ENCODE assay signal across 8 cellular contexts in genomic region chr9:39611449-39612215, GRCh38.
DNase-seq lines count a peak whose midpoint lies in the region; ATAC-seq and TF ChIP-seq lines count a peak whose summit lies in the region.
"Not testable (repeated sequence)": the region's sequence is repeated elsewhere in the genome, so short reads cannot be mapped to it uniquely, and the experiment has no call there.

No MANE protein-coding gene starts in this region.

- not testable (repeated sequence) for H4K20me1 ChIP-seq in IMR-90 (ENCODE audit: insufficient read depth, low read length)

- in situ Hi-C loops in IMR-90 (cut with MboI; ENCODE audit: low sequenced_read_pairs) = not testable (repeated sequence)

- H3K9me1 ChIP-seq in IMR-90 (ENCODE audit: insufficient read depth, low read length) = not testable (repeated sequence)

- H4K8ac ChIP-seq in IMR-90 (ENCODE audit: low read depth in 2 of 2, low read length in 2 of 2) = not testable (repeated sequence)

- not testable (repeated sequence) for H3K56ac ChIP-seq in IMR-90 (ENCODE audit: extremely low read depth, insufficient read depth, low read length)

- not testable (repeated sequence) for H2BK5ac ChIP-seq in IMR-90 (ENCODE audit: low read depth, low read length, poor library complexity, severe bottlenecking)

- dilution Hi-C loops in IMR-90 (cut with HindIII; ENCODE audit: low sequenced_read_pairs, unreplicated experiment) = not testable (repeated sequence)

- H3K27ac ChIP-seq in IMR-90 (ENCODE audit: insufficient read depth, low read length) = not testable (repeated sequence)

- not testable (repeated sequence) for H2AK5ac ChIP-seq in IMR-90 (ENCODE audit: low read depth, low read length)

- H3K23ac ChIP-seq in IMR-90 (ENCODE audit: low read depth, low read length) = not testable (repeated sequence)

- not testable (repeated sequence) for H4K91ac ChIP-seq in IMR-90 (ENCODE audit: insufficient read depth, low read depth, low read length)

- H3K4ac ChIP-seq in IMR-90 (ENCODE audit: low read depth, low read length) = not testable (repeated sequence)

- H3K9me3 ChIP-seq in IMR-90 (ENCODE audit: control insufficient read depth, insufficient read depth, low read length) = not testable (repeated sequence)

- not testable (repeated sequence) for TF ChIP-seq CTCF in IMR-90 (conservative IDR thresholded peaks at IDR 0.05; ENCODE audit: low read depth, low read length)

- not testable (repeated sequence) for H3K36me3 ChIP-seq in IMR-90 (ENCODE audit: control insufficient read depth, insufficient read depth, low read length)

- not testable (repeated sequence) for TF ChIP-seq RAD21 in IMR-90 (IDR thresholded peaks at IDR 0.05; ENCODE audit: low read length)

- not testable (repeated sequence) for H3K4me3 ChIP-seq in IMR-90 (ENCODE audit: insufficient read depth, low read depth, low read length)

- H2BK120ac ChIP-seq in IMR-90 (ENCODE audit: low read depth, low read length) = not testable (repeated sequence)

- not testable (repeated sequence) for H3K27ac Mint-ChIP-seq in memory B cell

- no CpG with 5 or more reads among the region's 4 CpGs for WGBS in IMR-90 (ENCODE audit: extremely low coverage in 2 of 2, insufficient read length in 1 of 2), 2 experiments

- not testable (repeated sequence) for H4K5ac ChIP-seq in IMR-90 (ENCODE audit: low read depth, low read length)

- not testable (repeated sequence) for H3K9ac ChIP-seq in IMR-90 (ENCODE audit: low read depth, low read length)

- not testable (repeated sequence) for H3K9me3 Mint-ChIP-seq in memory B cell

- H2AK9ac ChIP-seq in IMR-90 (replicated peaks; ENCODE audit: low read depth, low read length, poor library complexity) = not testable (repeated sequence)

- ATAC-seq in GM18508 (IDR thresholded peaks at IDR 0.05; ENCODE audit: insufficient read depth, unreplicated experiment) = peak; percentile 95
- ATAC-seq in GM19043 (IDR thresholded peaks at IDR 0.05; ENCODE audit: low read depth, unreplicated experiment) = peak; percentile 95
- ATAC-seq in GM21390 (IDR thresholded peaks at IDR 0.05; ENCODE audit: unreplicated experiment) = peak; percentile 99
- peak; percentile 95 for ATAC-seq in HG02610 (IDR thresholded peaks at IDR 0.05; ENCODE audit: unreplicated experiment)
- peak; percentile 95 for ATAC-seq in HG02981 (IDR thresholded peaks at IDR 0.05; ENCODE audit: unreplicated experiment)
- peak; percentile 90 for ATAC-seq in HG03280 (IDR thresholded peaks at IDR 0.05; ENCODE audit: unreplicated experiment)
- ATAC-seq in IMR-90 (ENCODE audit: low read depth) = peak; percentile 29; the same call in 1 of the 2 replicates
- peak; percentile 62 for ATAC-seq in memory B cell (ENCODE audit: low read depth)

- H3K4me3 Mint-ChIP-seq in memory B cell = not testable (repeated sequence)

- H3K36me3 Mint-ChIP-seq in memory B cell = not testable (repeated sequence)

- H2BK20ac ChIP-seq in IMR-90 (ENCODE audit: low read depth, low read length) = not testable (repeated sequence)

- intact Hi-C loops in IMR-90 (cut with micrococcal nuclease) = not testable (repeated sequence)

- H3K4me1 Mint-ChIP-seq in memory B cell = not testable (repeated sequence)

- not testable (repeated sequence) for H2AFZ ChIP-seq in IMR-90 (replicated peaks; ENCODE audit: low read length, poor library complexity)

- not testable (repeated sequence) for H3K18ac ChIP-seq in IMR-90 (ENCODE audit: low read depth, low read length)

- not testable (repeated sequence) for H3K4me2 ChIP-seq in IMR-90 (ENCODE audit: low read depth, low read length)

- H3K27me3 ChIP-seq in IMR-90 (ENCODE audit: control insufficient read depth, insufficient read depth, low read length) = not testable (repeated sequence)

- TF ChIP-seq POLR2A in IMR-90 (IDR thresholded peaks at IDR 0.05; ENCODE audit: low read depth, low read length) = not testable (repeated sequence)

- not testable (repeated sequence) for H3K27me3 Mint-ChIP-seq in memory B cell

- not testable (repeated sequence) for H3K14ac ChIP-seq in IMR-90 (replicated peaks; ENCODE audit: low read depth, low read length)

- H3K4me1 ChIP-seq in IMR-90 (ENCODE audit: control insufficient read depth, insufficient read depth, low read length) = not testable (repeated sequence)

- H2BK15ac ChIP-seq in IMR-90 (ENCODE audit: low read depth, low read length) = not testable (repeated sequence)

- BruUV-seq in IMR-90 (replicated peaks; lab: Mats Ljungman, UMichigan) = not testable (repeated sequence)

- not testable (repeated sequence) for H3K79me1 ChIP-seq in IMR-90 (ENCODE audit: low read depth in 1 of 2, low read length in 2 of 2)

- CTCF ChIA-PET in IMR-90 (lab: Yijun Ruan, JAX) = not testable (repeated sequence)

- POLR2A ChIA-PET in IMR-90 (lab: Charles Lee; ENCODE audit: unreplicated experiment) = not testable (repeated sequence)

- not testable (repeated sequence) for DNase-seq in IMR-90; memory B cell (ENCODE audit: low spot score in 2 of 2)

Comparison
In these comparisons a context has a peak if more than half of its experiments do, and no peak if none do; other contexts are left out.
1. ATAC-seq: peak in every context shown above with its lines; median percentile 99 in GM21390; 95 in GM18508; 95 in GM19043; 95 in HG02610; 95 in HG02981; 90 in HG03280; 62 in memory B cell; 29 in IMR-90.